In the genomic region with DNA sequence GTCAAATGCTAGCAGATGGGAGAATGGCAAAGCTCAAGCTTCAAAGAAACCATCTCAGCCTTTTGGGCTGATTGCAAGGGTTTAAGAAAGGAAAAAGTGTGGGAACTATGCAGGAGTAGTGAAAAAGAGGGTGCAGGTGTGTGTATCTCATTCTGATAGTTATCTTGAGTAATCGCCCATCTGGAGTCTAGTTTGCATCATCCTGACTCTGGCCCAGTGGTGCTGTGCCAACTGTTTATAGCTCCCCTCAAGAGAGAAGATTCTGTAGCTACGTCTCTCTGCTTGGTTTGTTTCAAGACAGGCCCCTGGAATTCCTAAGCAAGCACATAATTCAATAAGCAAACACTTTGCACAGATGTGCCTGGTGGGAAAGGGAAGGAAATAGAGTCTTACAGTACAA, we compare ENCODE assay signal across 21 cellular contexts.
"Had no signal": no experiment of that assay in that cellular context is flagged by ENCODE, and none has a peak within 500 bp of the region (broad histone marks: within the 10 kb centered on the region; RNA-seq: fewer than 3 reads in every experiment).

No MANE protein-coding gene starts in this region.

- H3K27ac ChIP-seq: left ventricle myocardium inferior, ovary, right atrium auricular region, right lobe of liver, tibial nerve, uterus had no signal

- H3K4me1 ChIP-seq: left ventricle myocardium inferior, right atrium auricular region, right lobe of liver, tibial nerve, uterus had no signal

- H3K4me3 ChIP-seq: left ventricle myocardium inferior, lung, ovary, right atrium auricular region, right lobe of liver, smooth muscle cell, tibial nerve, uterus had no signal

- ATAC-seq: natural killer cell; stimulated activated memory B cell treated with anti-CD40 and anti-IgM and Interleukin-4, amounts not matched to agents 10 μg/mL and 1 μg/mL and 100 μg/mL, for 72 hours; stimulated activated naive CD8-positive, alpha-beta T cell treated with anti-CD3 and anti-CD28 coated beads, Interleukin-15, amount 100 ng/mL, for 72 hours had no signal

- DNase-seq: islet precursor cell; left ventricle myocardium inferior; mesendoderm; naive B cell; natural killer cell; nephron progenitor cell; ovary; right lobe of liver; stimulated activated CD4-positive, alpha-beta T cell treated with anti-CD3 and anti-CD28 coated beads, Interleukin-1b, Interleukin-23, amount 100 ng/mL, for 48 hours; stimulated activated CD4-positive, alpha-beta T cell treated with anti-CD3 and anti-CD28 coated beads, Interleukin-2, amount 100 ng/mL, for 48 hours; stimulated activated CD4-positive, alpha-beta T cell treated with anti-CD3 and anti-CD28 coated beads, Interleukin-4, amount 100 ng/mL, for 4 hours; stimulated activated CD8-positive, alpha-beta memory T cell treated with anti-CD3 and anti-CD28 coated beads, Interleukin-4, amount 100 ng/mL, for 48 hours; stimulated activated naive CD4-positive, alpha-beta T cell treated with Interleukin-2 at 50 U/mL for 16 hours; stimulated activated naive CD8-positive, alpha-beta T cell treated with anti-CD3 and anti-CD28 coated beads, Interleukin-15, amount 100 ng/mL, for 72 hours; substantia nigra; uterus had no signal

- H3K36me3 ChIP-seq: left ventricle myocardium inferior, ovary, right atrium auricular region, right lobe of liver, tibial nerve, uterus had no signal

- H3K9me3 ChIP-seq: ovary, right lobe of liver, tibial nerve, uterus had no signal

- H3K27me3 ChIP-seq: ovary, right atrium auricular region, right lobe of liver, tibial nerve, uterus had no signal

- H3K4me2 ChIP-seq: smooth muscle cell had no signal
